Comparison of ENCODE assay signal across 12 cellular contexts in genomic region chr20:63005862-63006564, GRCh38. TPM values are rescaled to one million over a fixed set of nuclear protein-coding genes. Genes with fewer than 3 reads are reported as not detected.
A peak's percentile ranks its signal among the peaks of the same experiment; 100 is the strongest.
DNase-seq lines count a peak whose midpoint lies in the region; ATAC-seq, FAIRE-seq and TF ChIP-seq lines count a peak whose summit lies in the region.
"Had no signal": no experiment of that assay in that cellular context is flagged by ENCODE, and none has a peak within 500 bp of the region (broad histone marks: within the 10 kb centered on the region; RNA-seq: fewer than 3 reads in every experiment).

No MANE protein-coding gene starts in this region.

- peaks cover 0 to 5% (median 0%) of the 10 kb centered on the region in 7 donors for H3K9me3 Mint-ChIP-seq in naive B cell
- H3K9me3 Mint-ChIP-seq: HFFc6 had no signal

- ATAC-seq in naive B cell (ENCODE audit: low read depth in 2 of 2), result no peak
- ATAC-seq: activated CD4-positive, alpha-beta T cell treated with anti-CD3 and anti-CD28 coated beads for 36 hours had no signal

- no peak for TF ChIP-seq CTCF in cardiac fibroblast (IDR thresholded peaks at IDR 0.05; ENCODE audit: low read depth, low read length)

- peak overlapping the region; percentile 15 to 56 (median 42) for H3K4me3 Mint-ChIP-seq in naive B cell
- H3K4me3 Mint-ChIP-seq: activated CD4-positive, alpha-beta T cell treated with anti-CD3 and anti-CD28 coated beads for 36 hours; HFFc6 had no signal

- no peaks in the 10 kb centered on the region for H3K36me3 Mint-ChIP-seq in naive B cell

- peaks cover 40 to 64% (median 48%) of the 10 kb centered on the region in 3 donors for H3K27me3 Mint-ChIP-seq in naive B cell

- H3K27ac Mint-ChIP-seq in naive B cell, result peak overlapping the region in 2 of 6 donors; percentile 32 to 88
- H3K27ac Mint-ChIP-seq: activated CD4-positive, alpha-beta T cell treated with anti-CD3 and anti-CD28 coated beads for 36 hours; HFFc6 had no signal

- H3K4me1 Mint-ChIP-seq in naive B cell, result peaks cover 10 to 27% (median 19%) of the 10 kb centered on the region in 3 donors

- DNase-seq in COR-L47 (lab: John Stamatoyannopoulos, UW) (peak; percentile 15), HTR-8/SVneo (ENCODE audit: insufficient read length, low spot score) (no peak), cardiac fibroblast (ENCODE audit: low read depth in 2 of 2) (peak; percentile 18 to 35), naive B cell (no peak), inferior parietal cortex (ENCODE audit: extremely low spot score) (no peak), RKO (ENCODE audit: low spot score) (no peak), SKM-1 treated with dmso at 0.1 percent for 144 hours (lab: John Stamatoyannopoulos, UW; ENCODE audit: unreplicated experiment) (no peak)
- DNase-seq: activated CD4-positive, alpha-beta T cell treated with anti-CD3 and anti-CD28 coated beads for 36 hours; HFFc6; NCI-H2029 treated with DMSO at 0.1 percent for 48 hours; SHP77 had no signal

- no peak overlapping the region for H3K4me3 ChIP-seq in cardiac fibroblast (replicated peaks in 1 of 2; ENCODE audit: low read depth in 2 of 2, low read length in 2 of 2)

- peak; percentile 49 for FAIRE-seq in HTR-8/SVneo (lab: Jason Lieb, UNC)

RNA-seq across cellular contexts. Expression of gene BHLHE23, which starts 0.8 kb away (rescaled TPM):
- not detected for polyA plus RNA-seq in naive B cell (ENCODE audit: low read depth in 6 of 6)
- polyA plus RNA-seq: liver had no signal

RNA-seq across cellular contexts. Expression of gene SLC17A9, which starts 53.5 kb away (rescaled TPM):
- polyA plus RNA-seq in naive B cell (ENCODE audit: low read depth in 6 of 6), result 1 to 10 TPM; 3.1 to 10.0 (median 5.1) TPM

Comparison
In these comparisons a context has a peak if more than half of its experiments do, and no peak if none do; other contexts are left out.
1. DNase-seq: peak in COR-L47 (single experiment) and cardiac fibroblast (2 of 2); none in HTR-8/SVneo (single experiment), naive B cell (single experiment), inferior parietal cortex (single experiment), RKO (single experiment) and SKM-1 treated with dmso at 0.1 percent for 144 hours (single experiment).